In the genomic region with DNA sequence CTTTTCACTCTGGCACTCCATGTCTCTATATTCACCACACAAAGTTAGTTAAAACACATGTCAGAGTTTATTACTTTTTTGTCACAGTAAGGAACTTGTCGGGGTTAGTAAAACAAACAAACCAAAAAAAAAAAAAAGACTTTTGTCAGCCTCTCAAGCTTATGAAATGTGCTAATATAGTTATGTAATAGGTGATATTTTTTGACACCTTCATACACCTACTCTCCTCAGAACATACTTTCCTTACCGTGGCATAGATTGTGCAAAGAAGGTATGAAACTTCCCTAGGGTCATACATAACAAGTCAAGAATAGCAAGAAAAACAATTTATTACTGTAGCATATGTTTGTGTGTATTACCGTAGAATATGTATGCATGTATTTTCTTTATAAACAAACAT, we compare ENCODE assay signal across 34 cellular contexts.
"Had no signal": no experiment of that assay in that cellular context is flagged by ENCODE, and none has a peak within 500 bp of the region (broad histone marks: within the 10 kb centered on the region; RNA-seq: fewer than 3 reads in every experiment).

No MANE protein-coding gene starts in this region.

- H3K4me3 ChIP-seq: MG63 had no signal

- H3K27me3 ChIP-seq: MG63 had no signal

- H3K9me3 ChIP-seq: MG63 had no signal

- H3K36me3 ChIP-seq: MG63 had no signal

- H3K27ac ChIP-seq: KMS-11 had no signal

- DNase-seq: Karpas-422, Kasumi-1, KG1, MG63, MM.1S, MV-4-11, NCI-H1048, NCI-H1092, NCI-H1092 treated with DMSO at 0.1 percent for 48 hours, NCI-H1105, NCI-H1105 treated with DMSO at 0.1 percent for 48 hours, NCI-H1417, NCI-H1417 treated with DMSO at 0.1 percent for 48 hours, NCI-H1436, NCI-H1436 treated with DMSO at 0.1 percent for 48 hours, NCI-H146, NCI-H1694, NCI-H1694 treated with DMSO at 0.1 percent for 48 hours, NCI-H187, NCI-H187 treated with DMSO at 0.1 percent for 48 hours, NCI-H1930, NCI-H2029, NCI-H2029 treated with DMSO at 0.1 percent for 48 hours, NCI-H2081, NCI-H2081 treated with DMSO at 0.1 percent for 48 hours, NCI-H2107, NCI-H2171, NCI-H2171 treated with DMSO at 0.1 percent for 48 hours, NCI-H2227 treated with DMSO at 0.1 percent for 48 hours, NCI-H226, NCI-H345, NCI-H446, NCI-H446 treated with DMSO at 0.1 percent for 48 hours had no signal
